ENCODE assay signal across 8 cellular contexts in genomic region chr10:122298598-122299301, GRCh38. TPM values are rescaled to one million over a fixed set of nuclear protein-coding genes. Genes with fewer than 3 reads are reported as not detected.
DNase-seq lines count a peak whose midpoint lies in the region; ATAC-seq and TF ChIP-seq lines count a peak whose summit lies in the region.

No MANE protein-coding gene starts in this region.

- POLR2A ChIA-PET in AG04450 (lab: Yijun Ruan, JAX), result interaction anchor here (0.6 kb wide), 1 partner anchor 152 kb away, joined by 3 read pairs; no protein-coding TSS in a partner anchor

- no peaks in the 10 kb centered on the region for H3K9me3 ChIP-seq in AG04450 (ENCODE audit: control insufficient read depth, insufficient read depth, low read length)
- H3K9me3 ChIP-seq in NT2/D1 (ENCODE audit: insufficient read depth, low read length), result no peaks in the 10 kb centered on the region

- TF ChIP-seq CTCF in AG04450 (IDR thresholded peaks at IDR 0.05; ENCODE audit: low read depth, low read length) (peak; percentile 94), epithelial cell of proximal tubule (conservative IDR thresholded peaks at IDR 0.05; ENCODE audit: low read depth, low read length) (peak; percentile 97)

- peak overlapping the region; percentile 5 for H3K9ac ChIP-seq in NT2/D1 (ENCODE audit: insufficient read length, low read depth)

- ATAC-seq in GM18907 (IDR thresholded peaks at IDR 0.05; ENCODE audit: unreplicated experiment), result peak; percentile 75

- peak overlapping the region; percentile 48 for H3K4me3 ChIP-seq in AG04450 (ENCODE audit: low read depth, low read length)
- no peak overlapping the region for H3K4me3 ChIP-seq in NT2/D1 (ENCODE audit: insufficient read length, low read depth)
- H3K4me3 ChIP-seq in epithelial cell of proximal tubule (ENCODE audit: low read depth, low read length), result peak overlapping the region; percentile 50

- CTCF ChIA-PET in AG04450 (lab: Charles Lee), result interaction anchor here (0.6 to 4.8 kb wide), 47 partner anchors 10 to 408 kb away, joined by 3 to 199 read pairs (median 4); partner anchors contain the start of gene BTBD16

- H3K27me3 ChIP-seq in AG04450 (ENCODE audit: control insufficient read depth, insufficient read depth, low read length) (peaks cover 18% of the 10 kb centered on the region), NT2/D1 (ENCODE audit: insufficient read depth, insufficient read length) (no peaks in the 10 kb centered on the region)

- H3K4me1 ChIP-seq in NT2/D1 (ENCODE audit: insufficient read depth, insufficient read length), result peaks cover 4% of the 10 kb centered on the region

- no peaks in the 10 kb centered on the region for H3K36me3 ChIP-seq in NT2/D1 (ENCODE audit: insufficient read depth, insufficient read length, low read length)

- DNase-seq in AG04450 (ENCODE audit: low read depth, low spot score) (peak; percentile 58), HPDE6-E6E7 (ENCODE audit: extremely low spot score) (peak; percentile 72), NT2/D1 (ENCODE audit: low read depth, low spot score) (peak; percentile 50), activated T-cell treated with anti-CD3 and anti-CD28 coated beads for 1 hour (ENCODE audit: low read depth) (peak; percentile 59), epithelial cell of proximal tubule (ENCODE audit: low read depth) (no peak), myocyte (ENCODE audit: low read depth) (peak; percentile 85)
- DNase-seq in stimulated activated CD8-positive, alpha-beta memory T cell treated with anti-CD3 and anti-CD28 coated beads, Interleukin-7, amount 100 ng/mL, for 1 hour (ENCODE audit: low read depth in 2 of 2), result peak; percentile 23 to 36

- no peak overlapping the region for H3K27ac ChIP-seq in AG04450 (ENCODE audit: low read depth, low read length)

RNA-seq across cellular contexts. Expression of gene BTBD16, which starts 27.7 kb away (rescaled TPM):
- not detected in 2 replicates for polyA plus RNA-seq in AG04450 (2011; rRNA removed)
- not detected in 2 replicates for polyA minus RNA-seq in AG04450 (2011; rRNA and poly(A)+ RNA removed)
- total RNA-seq in epithelial cell of proximal tubule (0.51 and 1.3 TPM in 2 replicates), myocyte (1.2 TPM in 1 of 2 replicates, not detected in the other)
- 0.09 TPM for polyA plus RNA-seq in myocyte (2012)
